In genomic region chr4:159077702-159078495, GRCh38 we compare ENCODE assay signal across 8 cellular contexts. TPM values are rescaled to one million over a fixed set of nuclear protein-coding genes. Genes with fewer than 3 reads are reported as not detected.
DNase-seq lines count a peak whose midpoint lies in the region; ATAC-seq and TF ChIP-seq lines count a peak whose summit lies in the region.

No MANE protein-coding gene starts in this region.

- no peaks in the 10 kb centered on the region for H3K9me3 ChIP-seq in Caco-2

- H3K4me3 ChIP-seq in Caco-2 (ENCODE audit: low read depth, low read length) = no peak overlapping the region

- H3K4me3 Mint-ChIP-seq in Caco-2 (ENCODE audit: unreplicated experiment) = no peak overlapping the region

- no peaks in the 10 kb centered on the region for H3K4me1 Mint-ChIP-seq in Caco-2 (ENCODE audit: low read depth, unreplicated experiment)

- DNase-seq in NCI-H2196 treated with DMSO at 0.1 percent for 48 hours (lab: John Stamatoyannopoulos, UW; ENCODE audit: unreplicated experiment) (peak; percentile 7), foreskin keratinocyte (peak; percentile 16 to 66), retina (no peak), Caco-2 (no peak), middle frontal gyrus (ENCODE audit: extremely low spot score, low spot score) (no peak), NCI-H1694 treated with DMSO at 0.1 percent for 48 hours (lab: John Stamatoyannopoulos, UW) (no peak)

- H3K27ac Mint-ChIP-seq in Caco-2 (ENCODE audit: unreplicated experiment) = no peak overlapping the region

- H3K27me3 ChIP-seq in foreskin keratinocyte (no peaks in the 10 kb centered on the region), Caco-2 (replicated peaks; ENCODE audit: control insufficient read depth, insufficient read depth, low read length) (no peaks in the 10 kb centered on the region)

- no peak for TF ChIP-seq CTCF in foreskin keratinocyte (conservative IDR thresholded peaks at IDR 0.05)
- no peak for TF ChIP-seq CTCF in Caco-2 (IDR thresholded peaks at IDR 0.05; ENCODE audit: insufficient read depth in 1 of 2, low read depth in 1 of 2, low read length in 1 of 2, severe bottlenecking in 1 of 2, unreplicated experiment in 1 of 2)

- POLR2A ChIA-PET in Caco-2 (lab: Charles Lee) = no interaction called here

- BruUV-seq in Caco-2 (replicated peaks; lab: Mats Ljungman, UMichigan) = no TSS peak

- H3K27me3 Mint-ChIP-seq in Caco-2 (ENCODE audit: insufficient read depth, unreplicated experiment) = no peaks in the 10 kb centered on the region

- H3K4me1 ChIP-seq in foreskin keratinocyte (peaks cover 12% of the 10 kb centered on the region), Caco-2 (no peaks in the 10 kb centered on the region)

- no peaks in the 10 kb centered on the region for H3K36me3 Mint-ChIP-seq in Caco-2 (ENCODE audit: insufficient read depth, unreplicated experiment)

- no peak overlapping the region for H3K27ac ChIP-seq in foreskin keratinocyte

- no peaks in the 10 kb centered on the region for H3K9me3 Mint-ChIP-seq in Caco-2 (ENCODE audit: unreplicated experiment)

- no peaks in the 10 kb centered on the region for H3K36me3 ChIP-seq in Caco-2 (ENCODE audit: control insufficient read depth, insufficient read depth, low read length)

- ATAC-seq in GM18907 (IDR thresholded peaks at IDR 0.05; ENCODE audit: unreplicated experiment) = peak; percentile 93
- ATAC-seq in HG02623 (IDR thresholded peaks at IDR 0.05; ENCODE audit: unreplicated experiment) = peak; percentile 94
- ATAC-seq in foreskin keratinocyte = peak; percentile 43

- intact Hi-C loops in Caco-2 (cut with micrococcal nuclease; ENCODE audit: unreplicated experiment) = no loop called here

- CTCF ChIA-PET in Caco-2 (lab: Charles Lee) = no interaction called here

RNA-seq across cellular contexts. Expression of gene RAPGEF2, which starts 25.0 kb away (rescaled TPM):
- 18.9 and 19.4 TPM in 2 replicates for total RNA-seq in foreskin keratinocyte
- polyA plus RNA-seq in foreskin keratinocyte = 1.8 TPM in 2 replicates
- 65.6 and 67.6 TPM in 2 replicates for total RNA-seq in Caco-2 (2022)

Comparison
In these comparisons a context has a peak if more than half of its experiments do, and no peak if none do; other contexts are left out.
1. ATAC-seq: peak in every context shown above with its lines; median percentile 94 in HG02623; 93 in GM18907; 43 in foreskin keratinocyte.
2. DNase-seq: peak in NCI-H2196 treated with DMSO at 0.1 percent for 48 hours (single experiment) and foreskin keratinocyte (2 of 2); none in retina (single experiment), Caco-2 (0 of 2), middle frontal gyrus (single experiment) and NCI-H1694 treated with DMSO at 0.1 percent for 48 hours (single experiment).